ENCODE assay signal across 30 cellular contexts in the genomic region with DNA sequence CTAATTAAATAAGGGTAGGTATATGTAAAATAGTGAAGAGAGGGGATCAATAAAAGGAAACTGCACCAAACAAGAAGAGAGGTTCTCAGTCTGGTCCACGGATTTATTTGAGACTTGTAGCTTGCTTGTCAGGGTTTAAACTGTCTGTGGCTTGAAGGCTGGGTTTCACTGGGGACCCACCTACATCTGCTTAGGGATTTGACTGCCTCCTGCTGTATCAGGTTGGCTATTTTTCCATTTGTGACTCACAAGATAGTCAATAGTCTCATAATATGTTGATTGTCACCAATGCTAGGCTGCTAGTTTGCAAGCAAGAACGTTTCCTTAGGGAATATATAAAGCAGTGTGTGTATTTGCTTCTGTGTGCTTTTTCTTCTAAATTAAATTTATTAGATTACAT.
"Had no signal": no experiment of that assay in that cellular context is flagged by ENCODE, and none has a peak within 500 bp of the region (broad histone marks: within the 10 kb centered on the region; RNA-seq: fewer than 3 reads in every experiment).

No MANE protein-coding gene starts in this region.

- H3K4me3 ChIP-seq: adrenal gland, body of pancreas, breast epithelium, MG63, PC-9 had no signal

- ATAC-seq: activated CD4-positive, alpha-beta T cell treated with anti-CD3 and anti-CD28 coated beads for 36 hours; activated CD4-positive, CD25-positive, alpha-beta regulatory T cell treated with anti-CD3 and anti-CD28 coated beads, Interleukin-2, amount 50 U/mL, for 24 hours; activated CD8-positive, alpha-beta T cell treated with anti-CD3 and anti-CD28 coated beads, Interleukin-2, amount 10 ng/mL, durations not matched to agents 7 days and 5 days; activated naive CD4-positive, alpha-beta T cell treated with anti-CD3 and anti-CD28 coated beads, Interleukin-2, amount 50 U/mL, for 72 hours; body of pancreas; Right ventricle myocardium inferior had no signal

- H3K4me1 ChIP-seq: adrenal gland, body of pancreas, breast epithelium had no signal

- H3K27me3 ChIP-seq: adrenal gland, body of pancreas, breast epithelium had no signal

- H3K9me3 ChIP-seq: adrenal gland, breast epithelium, MG63 had no signal

- H3K36me3 ChIP-seq: adrenal gland, breast epithelium, MG63 had no signal

- FAIRE-seq: astrocyte, RCC 7860 had no signal

- H3K4me2 ChIP-seq: PC-9 had no signal

- DNase-seq: activated CD4-positive, alpha-beta T cell treated with anti-CD3 and anti-CD28 coated beads for 36 hours; activated CD4-positive, alpha-beta T cell treated with anti-CD3 and anti-CD28 coated beads, Interleukin-2, amount 10 ng/mL, durations not matched to agents 7 days and 5 days; activated CD4-positive, alpha-beta T cell treated with anti-CD3 and anti-CD28 coated beads, Interleukin-2, amount 50 U/mL, for 48 hours; activated CD8-positive, alpha-beta T cell treated with anti-CD3 and anti-CD28 coated beads, Interleukin-2, amount 10 ng/mL, durations not matched to agents 7 days and 5 days; activated gamma-delta T cell treated with Interleukin-2 at 50 U/mL for 16 hours; activated naive CD4-positive, alpha-beta T cell treated with anti-CD3 and anti-CD28 coated beads for 36 hours; activated T-cell treated with anti-CD3 and anti-CD28 coated beads, Interleukin-2, amount 50 U/mL, for 24 hours; adrenal gland; body of pancreas; Kasumi-1; KG1; MG63; NCI-H1048; NCI-H1105 treated with DMSO at 0.1 percent for 48 hours; NCI-H1436 treated with DMSO at 0.1 percent for 48 hours; NCI-H1694 treated with DMSO at 0.1 percent for 48 hours; NCI-H2029; NCI-H345; NCI-H524 treated with DMSO at 0.1 percent for 48 hours; PC-9; SIG-M5; SW 1271; T1000 had no signal

- H2AFZ ChIP-seq: PC-9 had no signal

- H3K27ac ChIP-seq: adrenal gland, body of pancreas, breast epithelium, PC-9, RWPE1 had no signal
